In the genomic region with DNA sequence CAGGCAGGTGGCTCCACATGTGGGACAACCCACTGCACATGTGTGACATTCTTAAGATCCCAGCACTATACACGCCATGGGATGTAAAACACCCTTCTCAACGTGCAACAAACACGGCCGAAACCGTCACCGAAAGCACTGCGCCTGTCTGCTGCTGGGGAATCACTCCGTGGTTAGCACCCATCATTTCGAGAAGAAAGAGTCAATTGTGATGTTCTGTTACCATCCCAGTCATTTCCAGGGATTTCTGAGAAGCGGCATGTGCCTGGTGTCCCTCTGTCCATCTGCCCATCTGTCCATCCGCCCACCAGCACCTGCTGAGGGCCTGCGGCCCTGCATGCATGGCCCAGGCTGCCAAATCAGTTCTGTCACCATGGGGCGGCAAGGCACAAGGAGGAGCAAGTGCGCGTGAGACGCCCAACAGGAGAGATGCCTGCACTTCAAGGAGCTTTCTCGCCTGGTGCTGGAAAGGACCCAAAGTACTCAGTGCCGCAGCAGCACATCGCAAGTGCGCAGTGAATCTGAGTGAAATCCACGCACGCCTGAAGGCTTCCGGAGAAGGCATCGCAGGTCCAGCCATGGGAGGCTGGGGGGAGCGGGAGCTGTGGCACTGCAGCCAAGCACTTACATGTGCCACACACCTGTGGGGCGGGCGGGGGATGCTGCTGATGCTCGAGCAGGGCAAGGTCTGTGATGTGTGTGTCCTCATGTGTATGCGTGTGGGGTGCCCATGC, we compare ENCODE assay signal across 12 cellular contexts. TPM values are rescaled to one million over a fixed set of nuclear protein-coding genes. Genes with fewer than 3 reads are reported as not detected.
A peak's percentile ranks its signal among the peaks of the same experiment; 100 is the strongest.
DNase-seq lines count a peak whose midpoint lies in the region; ATAC-seq, FAIRE-seq and TF ChIP-seq lines count a peak whose summit lies in the region.
"Had no signal": no experiment of that assay in that cellular context is flagged by ENCODE, and none has a peak within 500 bp of the region (broad histone marks: within the 10 kb centered on the region; RNA-seq: fewer than 3 reads in every experiment).

No MANE protein-coding gene starts in this region.

- H3K36me3 Mint-ChIP-seq in WTC11 (no peaks in the 10 kb centered on the region), nephron (ENCODE audit: low read depth) (no peaks in the 10 kb centered on the region)
- H3K36me3 Mint-ChIP-seq in activated CD4-positive, alpha-beta memory T cell treated with anti-CD3 and anti-CD28 coated beads for 36 hours: no peaks in the 10 kb centered on the region

- peaks cover 48% of the 10 kb centered on the region for H3K4me1 Mint-ChIP-seq in WTC11
- peaks cover 50% of the 10 kb centered on the region for H3K4me1 Mint-ChIP-seq in nephron
- H3K4me1 Mint-ChIP-seq in activated CD4-positive, alpha-beta memory T cell treated with anti-CD3 and anti-CD28 coated beads for 36 hours (ENCODE audit: low read depth): peaks cover 15% of the 10 kb centered on the region

- in situ Hi-C loops in G401 (cut with HindIII; ENCODE audit: low sequenced_read_pairs): no loop called here
- in situ Hi-C loops in brain microvascular endothelial cell (cut with HindIII; ENCODE audit: low pct_ligation_motif_present, low sequenced_read_pairs): no loop called here

- POLR2A ChIA-PET in WTC11 (lab: Charles Lee): no interaction called here
- POLR2A ChIA-PET in activated CD4-positive, alpha-beta memory T cell treated with anti-CD3 and anti-CD28 coated beads for 36 hours (lab: Charles Lee): no interaction called here

- no peaks in the 10 kb centered on the region for H3K27me3 Mint-ChIP-seq in WTC11 (ENCODE audit: low read depth)
- no peaks in the 10 kb centered on the region for H3K27me3 Mint-ChIP-seq in nephron (ENCODE audit: low read depth)
- no peaks in the 10 kb centered on the region for H3K27me3 Mint-ChIP-seq in activated CD4-positive, alpha-beta memory T cell treated with anti-CD3 and anti-CD28 coated beads for 36 hours

- CTCF ChIA-PET in WTC11 (lab: Charles Lee): interaction anchor here (1.4 to 2.2 kb wide), 2 partner anchors 41 to 71 kb away, joined by 3 to 7 read pairs; a partner anchor contains a TSS
- CTCF ChIA-PET in activated CD4-positive, alpha-beta memory T cell treated with anti-CD3 and anti-CD28 coated beads for 36 hours (lab: Charles Lee): no interaction called here

- TF ChIP-seq CTCF in WTC11 (IDR thresholded peaks at IDR 0.05): no peak
- no peak for TF ChIP-seq CTCF in nephron (IDR thresholded peaks at IDR 0.05; ENCODE audit: unreplicated experiment in 3 of 3)
- TF ChIP-seq CTCF in brain microvascular endothelial cell (IDR thresholded peaks at IDR 0.05; ENCODE audit: low read depth, low read length, missing control alignments): no peak

- intact Hi-C loops in activated CD4-positive, alpha-beta memory T cell treated with anti-CD3 and anti-CD28 coated beads for 36 hours (cut with micrococcal nuclease): no loop called here

- peak overlapping the region; percentile 76 for H3K27ac Mint-ChIP-seq in WTC11
- peak overlapping the region; percentile 89 to 94 (median 94) for H3K27ac Mint-ChIP-seq in nephron
- no peak overlapping the region for H3K27ac Mint-ChIP-seq in activated CD4-positive, alpha-beta memory T cell treated with anti-CD3 and anti-CD28 coated beads for 36 hours

- no peaks in the 10 kb centered on the region for H3K36me3 ChIP-seq in brain microvascular endothelial cell (replicated peaks)
- H3K36me3 ChIP-seq: colonic mucosa, prostate gland had no signal

- H3K9me3 Mint-ChIP-seq in WTC11: no peaks in the 10 kb centered on the region
- no peaks in the 10 kb centered on the region for H3K9me3 Mint-ChIP-seq in nephron
- H3K9me3 Mint-ChIP-seq in activated CD4-positive, alpha-beta memory T cell treated with anti-CD3 and anti-CD28 coated beads for 36 hours: no peaks in the 10 kb centered on the region

- ATAC-seq in WTC11 (no peak), HG03442 (IDR thresholded peaks at IDR 0.05; ENCODE audit: unreplicated experiment) (no peak)

- no peak overlapping the region for H3K4me3 Mint-ChIP-seq in WTC11
- H3K4me3 Mint-ChIP-seq in nephron: no peak overlapping the region
- H3K4me3 Mint-ChIP-seq in activated CD4-positive, alpha-beta memory T cell treated with anti-CD3 and anti-CD28 coated beads for 36 hours: no peak overlapping the region

- no peaks in the 10 kb centered on the region for H3K27me3 ChIP-seq in brain microvascular endothelial cell (replicated peaks)
- H3K27me3 ChIP-seq: colonic mucosa had no signal

- H3K4me3 ChIP-seq in brain microvascular endothelial cell (ENCODE audit: low read depth, low read length): no peak overlapping the region
- H3K4me3 ChIP-seq: colonic mucosa, prostate gland had no signal

- no peak overlapping the region for H3K27ac ChIP-seq in brain microvascular endothelial cell
- H3K27ac ChIP-seq: colonic mucosa, prostate gland had no signal

- DNase-seq in G401 (ENCODE audit: low spot score): peak; percentile 0
- DNase-seq in GM19239 (ENCODE audit: insufficient read length, low spot score): no peak
- no peak for DNase-seq in WTC11 (ENCODE audit: low spot score)
- DNase-seq in NCI-H526 (lab: John Stamatoyannopoulos, UW): no peak
- DNase-seq in brain microvascular endothelial cell: no peak
- no peak for DNase-seq in activated CD4-positive, alpha-beta memory T cell treated with anti-CD3 and anti-CD28 coated beads for 36 hours
- DNase-seq: colonic mucosa, NCI-H1417 treated with DMSO at 0.1 percent for 48 hours had no signal

- peak; percentile 96 for FAIRE-seq in GM19239 (lab: Jason Lieb, UNC)
- FAIRE-seq: TTC549 had no signal

TF ChIP-seq in WTC11, 78 proteins besides CTCF, POLR2A, EP300 and RAD21 (continues in another document):
- TF ChIP-seq TP53 (CRISPR knock-in tag; IDR thresholded peaks at IDR 0.05) (no peak), IRF2 (CRISPR knock-in tag; IDR thresholded peaks at IDR 0.05; ENCODE audit: borderline replicate concordance, low read depth) (no peak), ELF4 (CRISPR knock-in tag; IDR thresholded peaks at IDR 0.05; ENCODE audit: low read depth) (no peak), CREB1 (CRISPR knock-in tag; IDR thresholded peaks at IDR 0.05) (no peak), MYBL2 (CRISPR knock-in tag; IDR thresholded peaks at IDR 0.05) (no peak), OVOL2 (CRISPR knock-in tag; IDR thresholded peaks at IDR 0.05; ENCODE audit: borderline replicate concordance) (no peak), HMGA2 (CRISPR knock-in tag; IDR thresholded peaks at IDR 0.05) (no peak)
- TF ChIP-seq, protein P1, sequence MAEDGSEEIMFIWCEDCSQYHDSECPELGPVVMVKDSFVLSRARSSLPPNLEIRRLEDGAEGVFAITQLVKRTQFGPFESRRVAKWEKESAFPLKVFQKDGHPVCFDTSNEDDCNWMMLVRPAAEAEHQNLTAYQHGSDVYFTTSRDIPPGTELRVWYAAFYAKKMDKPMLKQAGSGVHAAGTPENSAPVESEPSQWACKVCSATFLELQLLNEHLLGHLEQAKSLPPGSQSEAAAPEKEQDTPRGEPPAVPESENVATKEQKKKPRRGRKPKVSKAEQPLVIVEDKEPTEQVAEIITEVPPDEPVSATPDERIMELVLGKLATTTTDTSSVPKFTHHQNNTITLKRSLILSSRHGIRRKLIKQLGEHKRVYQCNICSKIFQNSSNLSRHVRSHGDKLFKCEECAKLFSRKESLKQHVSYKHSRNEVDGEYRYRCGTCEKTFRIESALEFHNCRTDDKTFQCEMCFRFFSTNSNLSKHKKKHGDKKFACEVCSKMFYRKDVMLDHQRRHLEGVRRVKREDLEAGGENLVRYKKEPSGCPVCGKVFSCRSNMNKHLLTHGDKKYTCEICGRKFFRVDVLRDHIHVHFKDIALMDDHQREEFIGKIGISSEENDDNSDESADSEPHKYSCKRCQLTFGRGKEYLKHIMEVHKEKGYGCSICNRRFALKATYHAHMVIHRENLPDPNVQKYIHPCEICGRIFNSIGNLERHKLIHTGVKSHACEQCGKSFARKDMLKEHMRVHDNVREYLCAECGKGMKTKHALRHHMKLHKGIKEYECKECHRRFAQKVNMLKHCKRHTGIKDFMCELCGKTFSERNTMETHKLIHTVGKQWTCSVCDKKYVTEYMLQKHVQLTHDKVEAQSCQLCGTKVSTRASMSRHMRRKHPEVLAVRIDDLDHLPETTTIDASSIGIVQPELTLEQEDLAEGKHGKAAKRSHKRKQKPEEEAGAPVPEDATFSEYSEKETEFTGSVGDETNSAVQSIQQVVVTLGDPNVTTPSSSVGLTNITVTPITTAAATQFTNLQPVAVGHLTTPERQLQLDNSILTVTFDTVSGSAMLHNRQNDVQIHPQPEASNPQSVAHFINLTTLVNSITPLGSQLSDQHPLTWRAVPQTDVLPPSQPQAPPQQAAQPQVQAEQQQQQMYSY (CRISPR knock-in tag; IDR thresholded peaks at IDR 0.05): no peak
- TF ChIP-seq, protein P2, sequence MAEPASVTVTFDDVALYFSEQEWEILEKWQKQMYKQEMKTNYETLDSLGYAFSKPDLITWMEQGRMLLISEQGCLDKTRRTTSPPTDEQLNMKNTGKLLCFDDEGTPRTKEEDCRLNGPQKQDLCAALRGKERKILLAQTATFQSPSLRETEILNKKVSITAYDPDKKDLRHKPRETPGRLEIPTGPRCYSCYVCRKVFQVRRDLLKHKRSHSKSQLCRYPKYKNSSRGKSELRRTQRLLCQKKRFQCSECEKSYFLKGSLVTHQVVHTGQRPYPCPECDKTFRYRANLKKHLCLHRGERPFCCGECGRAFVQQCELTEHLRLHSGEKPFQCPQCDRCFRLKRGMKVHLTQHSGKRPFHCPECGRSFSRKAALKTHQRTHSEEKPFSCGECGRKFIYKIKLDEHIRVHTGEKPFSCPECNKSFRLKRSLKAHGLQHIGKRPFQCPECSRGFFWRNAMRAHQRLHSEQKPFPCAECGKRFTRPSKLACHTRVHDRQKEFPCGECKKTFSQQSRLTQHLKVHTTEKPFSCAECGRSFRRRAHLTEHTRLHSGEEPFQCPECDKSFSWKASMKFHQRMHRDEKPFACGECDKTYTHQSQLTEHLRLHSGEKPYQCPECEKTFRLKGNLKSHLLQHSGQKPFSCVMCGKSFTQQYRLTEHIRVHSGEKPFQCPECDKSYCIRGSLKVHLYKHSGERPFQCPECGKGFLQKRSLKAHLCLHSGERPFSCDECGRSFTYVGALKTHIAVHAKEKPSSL (CRISPR knock-in tag; conservative IDR thresholded peaks at IDR 0.05): no peak
- TF ChIP-seq, protein P3, sequence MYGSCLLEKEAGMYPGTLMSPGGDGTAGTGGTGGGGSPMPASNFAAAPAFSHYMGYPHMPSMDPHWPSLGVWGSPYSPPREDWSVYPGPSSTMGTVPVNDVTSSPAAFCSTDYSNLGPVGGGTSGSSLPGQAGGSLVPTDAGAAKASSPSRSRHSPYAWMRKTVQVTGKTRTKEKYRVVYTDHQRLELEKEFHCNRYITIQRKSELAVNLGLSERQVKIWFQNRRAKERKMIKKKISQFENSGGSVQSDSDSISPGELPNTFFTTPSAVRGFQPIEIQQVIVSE (CRISPR knock-in tag; IDR thresholded peaks at IDR 0.05; ENCODE audit: borderline replicate concordance): no peak

RNA-seq across cellular contexts. Expression of a gene that starts 38.0 kb away (rescaled TPM):
- total RNA-seq in G401 (2014; rRNA removed; shearing (Covaris generic)): 18.9 and 21.4 TPM in 2 replicates
- 31.1 to 39.7 TPM (median 34.9 TPM) in 3 replicates for total RNA-seq in WTC11 (2021)
- total RNA-seq in activated CD4-positive, alpha-beta memory T cell treated with anti-CD3 and anti-CD28 coated beads for 36 hours: 1 to 10 TPM; 4.5 to 5.3 TPM
